9 cellular contexts compared by ENCODE assay signal in genomic region chr5:139653616-139654015, GRCh38. TPM values are rescaled to one million over a fixed set of nuclear protein-coding genes. Genes with fewer than 3 reads are reported as not detected.
DNase-seq lines count a peak whose midpoint lies in the region; ATAC-seq and TF ChIP-seq lines count a peak whose summit lies in the region.
"Had no signal": no experiment of that assay in that cellular context is flagged by ENCODE, and none has a peak within 500 bp of the region (broad histone marks: within the 10 kb centered on the region; RNA-seq: fewer than 3 reads in every experiment).

No MANE protein-coding gene starts in this region.

- H3K9me3 ChIP-seq in KOPT-K1 (ENCODE audit: insufficient read depth, low read length, poor library complexity, severe bottlenecking), result no peaks in the 10 kb centered on the region
- H3K9me3 ChIP-seq in endocrine pancreas (ENCODE audit: control insufficient read depth, low read length), result no peaks in the 10 kb centered on the region
- no peaks in the 10 kb centered on the region for H3K9me3 ChIP-seq in neural progenitor cell (ENCODE audit: low read depth)
- no peaks in the 10 kb centered on the region for H3K9me3 ChIP-seq in CD8-positive, alpha-beta T cell (ENCODE audit: low read length)

- H3K27me3 ChIP-seq in ACC112 (ENCODE audit: insufficient read depth, low read length) (no peaks in the 10 kb centered on the region), endocrine pancreas (ENCODE audit: control insufficient read depth, insufficient read depth, low read length) (no peaks in the 10 kb centered on the region), neural progenitor cell (no peaks in the 10 kb centered on the region)
- H3K27me3 ChIP-seq in CD8-positive, alpha-beta T cell (ENCODE audit: insufficient read depth, low read length), result peaks cover 25% of the 10 kb centered on the region

- H3K4me3 ChIP-seq in ACC112 (ENCODE audit: low read depth, low read length), result peak overlapping the region; percentile 96
- H3K4me3 ChIP-seq in endocrine pancreas (ENCODE audit: control insufficient read depth, insufficient read depth, low read length), result no peak overlapping the region
- H3K4me3 ChIP-seq in neural progenitor cell, result no peak overlapping the region
- H3K4me3 ChIP-seq in CD8-positive, alpha-beta T cell (ENCODE audit: low read depth, low read length), result no peak overlapping the region

- no peaks in the 10 kb centered on the region for H3K36me3 ChIP-seq in ACC112 (ENCODE audit: insufficient read depth, low read length)
- H3K36me3 ChIP-seq in KOPT-K1 (ENCODE audit: insufficient read depth, low read length), result no peaks in the 10 kb centered on the region
- no peaks in the 10 kb centered on the region for H3K36me3 ChIP-seq in endocrine pancreas (ENCODE audit: control insufficient read depth, insufficient read depth, low read length)
- H3K36me3 ChIP-seq in neural progenitor cell, result no peaks in the 10 kb centered on the region
- H3K36me3 ChIP-seq in CD8-positive, alpha-beta T cell (ENCODE audit: insufficient read depth, low read length), result no peaks in the 10 kb centered on the region

- H2AFZ ChIP-seq in ACC112 (ENCODE audit: low read length, unreplicated experiment), result no peak overlapping the region
- H2AFZ ChIP-seq in neural progenitor cell (replicated peaks), result no peak overlapping the region

- H3K27ac ChIP-seq in ACC112 (ENCODE audit: low read depth, low read length), result peak overlapping the region; percentile 85
- peak overlapping the region; percentile 48 for H3K27ac ChIP-seq in KOPT-K1 (ENCODE audit: low read depth, low read length, poor library complexity, severe bottlenecking)
- H3K27ac ChIP-seq in neural progenitor cell, result no peak overlapping the region
- H3K27ac ChIP-seq in CD8-positive, alpha-beta T cell (ENCODE audit: low read depth, low read length), result no peak overlapping the region

- H3K4me1 ChIP-seq in ACC112 (ENCODE audit: control insufficient read depth, insufficient read depth, low read length, unreplicated experiment) (peaks cover 69% of the 10 kb centered on the region), endocrine pancreas (ENCODE audit: control insufficient read depth, insufficient read depth, low read length) (peaks cover 6% of the 10 kb centered on the region), neural progenitor cell (peaks cover 57% of the 10 kb centered on the region)
- H3K4me1 ChIP-seq in CD8-positive, alpha-beta T cell (ENCODE audit: insufficient read depth, low read length), result peaks cover 59% of the 10 kb centered on the region

- TF ChIP-seq CTCF in neural progenitor cell (IDR thresholded peaks at IDR 0.05), result no peak
- TF ChIP-seq CTCF in CD8-positive, alpha-beta T cell (IDR thresholded peaks at IDR 0.05), result no peak

- H3K36me3 Mint-ChIP-seq in neural progenitor cell, result no peaks in the 10 kb centered on the region
- no peaks in the 10 kb centered on the region for H3K36me3 Mint-ChIP-seq in CD8-positive, alpha-beta T cell

- H3K27ac Mint-ChIP-seq in neural progenitor cell, result peak overlapping the region; percentile 46
- H3K27ac Mint-ChIP-seq in CD8-positive, alpha-beta T cell, result no peak overlapping the region

- H3K27me3 Mint-ChIP-seq in neural progenitor cell (ENCODE audit: insufficient read depth, low read depth), result peaks cover 3% of the 10 kb centered on the region
- H3K27me3 Mint-ChIP-seq in CD8-positive, alpha-beta T cell (ENCODE audit: low read depth), result peaks cover 30% of the 10 kb centered on the region

- peaks cover 88% of the 10 kb centered on the region for H3K79me2 ChIP-seq in ACC112 (ENCODE audit: control insufficient read depth, insufficient read depth, low read length, unreplicated experiment)
- peaks cover 82% of the 10 kb centered on the region for H3K79me2 ChIP-seq in neural progenitor cell (ENCODE audit: low read depth)

- peak overlapping the region; percentile 57 for H3K4me2 ChIP-seq in neural progenitor cell

- H3K9ac ChIP-seq in endocrine pancreas (ENCODE audit: control insufficient read depth, insufficient read depth, low read length) (peak overlapping the region; percentile 67), neural progenitor cell (no peak overlapping the region)

- intact Hi-C loops in CD8-positive, alpha-beta T cell (cut with DNase I, micrococcal nuclease), result loop anchor here in 1 of 2 experiments (2.0 kb wide), 1 partner anchor 15 kb away; no protein-coding TSS in a partner anchor

- H3K4me3 Mint-ChIP-seq in neural progenitor cell, result peak overlapping the region; percentile 58
- no peak overlapping the region for H3K4me3 Mint-ChIP-seq in CD8-positive, alpha-beta T cell

- peaks cover 70% of the 10 kb centered on the region for H3K4me1 Mint-ChIP-seq in neural progenitor cell
- H3K4me1 Mint-ChIP-seq in CD8-positive, alpha-beta T cell (ENCODE audit: low read depth), result peaks cover 54% of the 10 kb centered on the region

- H3F3A ChIP-seq in neural progenitor cell (ENCODE audit: low read depth), result peaks cover 55% of the 10 kb centered on the region

- POLR2A ChIA-PET in CD8-positive, alpha-beta T cell (lab: Charles Lee), result interaction anchor here (0.7 kb wide), 1 partner anchor 58 kb away, joined by 4 read pairs; no protein-coding TSS in a partner anchor

- CTCF ChIA-PET in CD8-positive, alpha-beta T cell (lab: Charles Lee), result interaction anchor here (0.8 to 1.5 kb wide), 4 partner anchors 18 to 86 kb away, joined by 3 read pairs; no protein-coding TSS in a partner anchor

- no peaks in the 10 kb centered on the region for H3K9me3 Mint-ChIP-seq in neural progenitor cell
- no peaks in the 10 kb centered on the region for H3K9me3 Mint-ChIP-seq in CD8-positive, alpha-beta T cell

- peak; percentile 49 for DNase-seq in neural progenitor cell (ENCODE audit: low spot score)
- DNase-seq in CD8-positive, alpha-beta T cell, result no peak
- no peak for DNase-seq in stimulated activated CD4-positive, alpha-beta T cell treated with anti-CD3 and anti-CD28 coated beads, Interleukin-2, amount 100 ng/mL, for 48 hours
- DNase-seq: activated CD4-positive, CD25-positive, alpha-beta regulatory T cell treated with anti-CD3 and anti-CD28 coated beads, Interleukin-2, amount 50 U/mL, for 72 hours had no signal

- H4K20me1 ChIP-seq in neural progenitor cell (ENCODE audit: low read depth), result peaks cover 38% of the 10 kb centered on the region

- no peak for ATAC-seq in GM21825 (IDR thresholded peaks at IDR 0.05; ENCODE audit: unreplicated experiment)
- no peak for ATAC-seq in CD8-positive, alpha-beta T cell
- ATAC-seq in GM18873 (IDR thresholded peaks at IDR 0.05; ENCODE audit: low FRiP score, unreplicated experiment), result no peak

RNA-seq across cellular contexts. Expression of gene CXXC5, which starts 5.5 kb away (rescaled TPM):
- total RNA-seq in neural progenitor cell (ENCODE audit: low replicate concordance), result 17.2 and 25.6 TPM in 2 replicates
- total RNA-seq in CD8-positive, alpha-beta T cell, result 1 to 10 TPM; 4.1 to 4.7 TPM

Comparison
In these comparisons a context has a peak if more than half of its experiments do, and no peak if none do; other contexts are left out.
1. H3K27ac ChIP-seq: peak in ACC112 (single experiment) and KOPT-K1 (single experiment); none in neural progenitor cell (single experiment) and CD8-positive, alpha-beta T cell (single experiment).